ENCODE assay signal across 28 cellular contexts in the genomic region with DNA sequence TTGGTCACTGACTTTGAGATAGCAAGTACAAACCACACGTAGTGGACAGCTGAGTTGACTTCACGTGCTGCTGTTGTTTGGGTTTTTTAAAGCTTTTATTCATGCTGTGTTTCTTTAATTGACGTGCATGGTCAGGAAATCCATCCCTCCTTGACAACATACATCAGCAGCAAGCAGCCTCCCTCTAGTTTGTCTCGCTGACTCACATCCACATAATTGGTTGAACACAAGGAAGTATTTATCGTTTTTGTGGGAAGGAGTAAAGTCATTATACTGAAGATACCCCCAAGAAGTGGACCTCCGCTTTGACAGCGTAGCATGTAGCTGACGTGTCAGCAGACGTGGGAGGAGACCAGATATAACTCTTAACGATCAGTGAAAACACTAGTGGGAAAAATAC.
"Had no signal": no experiment of that assay in that cellular context is flagged by ENCODE, and none has a peak within 500 bp of the region (broad histone marks: within the 10 kb centered on the region; RNA-seq: fewer than 3 reads in every experiment).

No MANE protein-coding gene starts in this region.

- ATAC-seq: activated T-helper 17 cell treated with anti-CD3 and anti-CD28 coated beads, Interleukin-2, amount 50 U/mL, for 72 hours; left lobe of liver; lower lobe of right lung; natural killer cell; T-cell; upper lobe of right lung had no signal

- H3K27me3 Mint-ChIP-seq: activated CD4-positive, alpha-beta memory T cell treated with anti-CD3 and anti-CD28 coated beads, Interleukin-2, amount 10 ng/mL, durations not matched to agents 7 days and 5 days; brain had no signal

- H3K27ac Mint-ChIP-seq: activated CD4-positive, alpha-beta memory T cell treated with anti-CD3 and anti-CD28 coated beads, Interleukin-2, amount 10 ng/mL, durations not matched to agents 7 days and 5 days; activated CD4-positive, alpha-beta T cell treated with anti-CD3 and anti-CD28 coated beads, Interleukin-2, amount 10 ng/mL, durations not matched to agents 24 days and 14 days; activated T-cell treated with anti-CD3 and anti-CD28 coated beads, Interleukin-2, amount 50 U/mL, for 24 hours; activated T-helper 17 cell treated with anti-CD3 and anti-CD28 coated beads, Interleukin-2, amount 50 U/mL, for 72 hours; brain; natural killer cell; neural progenitor cell; T-cell had no signal

- H3K4me3 Mint-ChIP-seq: activated CD4-positive, alpha-beta memory T cell treated with anti-CD3 and anti-CD28 coated beads, Interleukin-2, amount 10 ng/mL, durations not matched to agents 7 days and 5 days; activated CD4-positive, alpha-beta T cell treated with anti-CD3 and anti-CD28 coated beads, Interleukin-2, amount 10 ng/mL, durations not matched to agents 24 days and 14 days; activated T-cell treated with anti-CD3 and anti-CD28 coated beads, Interleukin-2, amount 50 U/mL, for 24 hours; activated T-helper 17 cell treated with anti-CD3 and anti-CD28 coated beads, Interleukin-2, amount 50 U/mL, for 72 hours; brain; natural killer cell; neural progenitor cell; T-cell had no signal

- H3K4me1 Mint-ChIP-seq: activated CD4-positive, alpha-beta memory T cell treated with anti-CD3 and anti-CD28 coated beads, Interleukin-2, amount 10 ng/mL, durations not matched to agents 7 days and 5 days; activated CD4-positive, alpha-beta T cell treated with anti-CD3 and anti-CD28 coated beads, Interleukin-2, amount 10 ng/mL, durations not matched to agents 24 days and 14 days; activated T-helper 17 cell treated with anti-CD3 and anti-CD28 coated beads, Interleukin-2, amount 50 U/mL, for 72 hours; natural killer cell; T-cell had no signal

- H3K9me3 Mint-ChIP-seq: activated CD4-positive, alpha-beta memory T cell treated with anti-CD3 and anti-CD28 coated beads, Interleukin-2, amount 10 ng/mL, durations not matched to agents 7 days and 5 days; activated CD4-positive, alpha-beta T cell treated with anti-CD3 and anti-CD28 coated beads, Interleukin-2, amount 10 ng/mL, durations not matched to agents 24 days and 14 days; activated T-cell treated with anti-CD3 and anti-CD28 coated beads, Interleukin-2, amount 50 U/mL, for 24 hours; activated T-helper 17 cell treated with anti-CD3 and anti-CD28 coated beads, Interleukin-2, amount 50 U/mL, for 72 hours; natural killer cell; T-cell had no signal

- DNase-seq: activated CD4-positive, alpha-beta memory T cell treated with anti-CD3 and anti-CD28 coated beads, Interleukin-2, amount 10 ng/mL, durations not matched to agents 7 days and 5 days; activated CD4-positive, alpha-beta T cell treated with anti-CD3 and anti-CD28 coated beads, Interleukin-2, amount 10 ng/mL, durations not matched to agents 24 days and 14 days; activated CD4-positive, CD25-positive, alpha-beta regulatory T cell treated with anti-CD3 and anti-CD28 coated beads, Interleukin-2, amount 50 U/mL, for 72 hours; activated CD8-positive, alpha-beta memory T cell treated with anti-CD3 and anti-CD28 coated beads, Interleukin-2, amount 50 U/mL, for 48 hours; activated gamma-delta T cell treated with Interleukin-2 at 50 U/mL for 16 hours; activated naive CD4-positive, alpha-beta T cell treated with anti-CD3 and anti-CD28 coated beads, Interleukin-2, amount 50 U/mL, for 16 hours; activated T-cell treated with anti-CD3 and anti-CD28 coated beads, Interleukin-2, amount 50 U/mL, for 24 hours; anterior cingulate cortex; dermis blood vessel endothelial cell; effector CD4-positive, alpha-beta T cell; kidney glomerular epithelial cell; lower lobe of right lung; mesenchymal stem cell; natural killer cell; occipital lobe; stimulated activated CD4-positive, alpha-beta T cell treated with anti-CD3 and anti-CD28 coated beads, Interleukin-1b, Interleukin-23, amount 100 ng/mL, for 48 hours; stimulated activated naive CD4-positive, alpha-beta T cell; T-cell; tibial artery; upper lobe of right lung had no signal

- H3K36me3 Mint-ChIP-seq: natural killer cell, T-cell had no signal

- H3K4me3 ChIP-seq: esophagus muscularis mucosa, lower lobe of right lung, neural progenitor cell, right atrium auricular region, smooth muscle cell, suprapubic skin, tibial artery, upper lobe of right lung had no signal
